8 cellular contexts compared by ENCODE assay signal in the genomic region with DNA sequence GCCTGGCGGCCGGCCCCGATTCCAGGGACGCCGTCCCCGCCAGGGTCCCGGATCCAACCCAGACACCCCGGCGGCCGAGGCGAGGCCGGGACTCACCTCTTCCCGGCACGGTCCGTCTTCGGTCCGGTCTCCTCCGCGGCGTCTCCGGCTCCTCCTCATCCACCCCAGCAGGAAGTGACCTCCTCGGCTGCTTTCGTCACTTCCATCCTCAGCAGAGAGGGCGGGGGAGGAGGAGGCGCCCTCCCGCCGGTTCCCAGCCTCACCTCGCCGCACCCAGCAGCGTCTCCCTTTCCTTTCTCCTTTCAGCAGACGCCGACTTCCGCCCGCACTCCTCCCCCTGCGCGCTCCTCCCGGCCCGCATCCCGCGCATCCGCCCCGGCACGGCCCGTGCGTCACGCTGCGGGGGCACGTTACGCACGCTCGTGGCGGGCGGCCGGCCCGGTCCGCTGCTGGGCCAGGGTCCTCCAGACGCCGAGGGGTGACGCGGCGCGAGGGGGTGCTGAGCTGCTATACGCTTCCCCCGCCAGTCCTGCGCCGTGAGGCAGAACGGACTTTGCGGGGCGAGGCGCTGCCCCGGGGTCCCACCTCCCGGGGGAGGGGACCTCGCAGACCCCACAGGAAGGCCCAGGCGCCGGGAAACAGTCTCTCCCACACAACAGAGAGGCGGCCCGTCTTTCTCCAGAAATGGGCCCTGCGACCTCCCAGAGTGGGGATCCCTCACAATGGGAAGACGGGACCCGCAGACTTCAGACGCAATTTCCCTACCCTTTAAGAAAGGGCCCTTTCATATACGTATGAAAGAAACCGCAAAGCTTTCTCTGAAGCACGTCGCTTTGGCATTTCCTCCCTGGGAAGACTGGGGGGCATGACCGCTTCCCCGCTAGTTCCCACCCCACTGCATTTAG. TPM values are rescaled to one million over a fixed set of nuclear protein-coding genes. Genes with fewer than 3 reads are reported as not detected.
A peak's percentile ranks its signal among the peaks of the same experiment; 100 is the strongest.
DNase-seq lines count a peak whose midpoint lies in the region; ATAC-seq and TF ChIP-seq lines count a peak whose summit lies in the region.

Gene ETV3 (minus strand): TSS at position 176 of the 905 bp plus-strand sequence. CDS start 2,043 bp downstream, outside the sequence.

- H3F3A ChIP-seq in MM.1S (ENCODE audit: insufficient read depth, low read length): peaks cover 55% of the 10 kb centered on the region

- peak within 1 kb of the TSS; percentile 96 for H2BK120ac ChIP-seq in H9 (ENCODE audit: low read depth, low read length, poor library complexity, severe bottlenecking)

- H3K27me3 Mint-ChIP-seq in H9 (ENCODE audit: low read depth): no peaks in the 10 kb centered on the region

- H4K8ac ChIP-seq in H9 (replicated peaks; ENCODE audit: insufficient read length, low read depth, low read length): no peak within 1 kb of the TSS

- H3K14ac ChIP-seq in H9 (ENCODE audit: insufficient read depth, low read length): peak within 1 kb of the TSS; percentile 91

- no peak within 1 kb of the TSS for H3K23ac ChIP-seq in H9 (ENCODE audit: insufficient read length, low read depth, low read length)

- in situ Hi-C loops in SK-MEL-5 (cut with HindIII; ENCODE audit: low pct_unique_long_range_greater_than_20kb, low sequenced_read_pairs): no loop called here

- H4K20me1 ChIP-seq in H9 (ENCODE audit: control insufficient read depth, insufficient read depth, insufficient read length) (no peaks in the 10 kb centered on the region), MM.1S (ENCODE audit: insufficient read depth, low read length) (0 out of 2 replicates have a peak, but pooled peaks cover 3% of the 10 kb centered on the region)

- H2AFZ ChIP-seq in H9 (ENCODE audit: low read length): no peak within 1 kb of the TSS
- peak within 1 kb of the TSS; percentile 34 for H2AFZ ChIP-seq in MM.1S (ENCODE audit: low read length)

- H3K56ac ChIP-seq in H9 (ENCODE audit: insufficient read length, low read depth, low read length): no peak within 1 kb of the TSS

- H3K4me3 ChIP-seq in MM.1S (ENCODE audit: low read length) (peak within 1 kb of the TSS; percentile 93), gastroesophageal sphincter (peak within 1 kb of the TSS; percentile 63 to 96)

- no peak within 1 kb of the TSS for H2BK5ac ChIP-seq in H9 (ENCODE audit: insufficient read length, low read length)

- peak; percentile 98 for ATAC-seq in gastroesophageal sphincter

- WGBS in H9 (ENCODE audit: extremely low coverage, insufficient read length, low lambda C conversion rate): no CpG with 5 or more reads among the region's 87 CpGs
- WGBS in gastroesophageal sphincter (ENCODE audit: low coverage in 1 of 2), 2 donors: 0 to 3% methylated on average over 5 to 6 of the region's 87 CpGs

- H3K4ac ChIP-seq in H9 (ENCODE audit: low read depth, low read length): peak within 1 kb of the TSS; percentile 19; the same call in 1 of the 2 replicates

- no peak within 1 kb of the TSS for H3T11ph ChIP-seq in H9 (ENCODE audit: low read length)

- H3K4me1 ChIP-seq in ES-I3 (ENCODE audit: insufficient read depth, low read length): peaks cover 20% of the 10 kb centered on the region; the same call in 1 of the 2 replicates
- H3K4me1 ChIP-seq in H9 (ENCODE audit: insufficient read depth, low read length): peaks cover 4% of the 10 kb centered on the region; the same call in 1 of the 2 replicates
- H3K4me1 ChIP-seq in MM.1S (ENCODE audit: low read length): peaks cover 42% of the 10 kb centered on the region
- H3K4me1 ChIP-seq in gastroesophageal sphincter: peaks cover 3 to 34% (median 11%) of the 10 kb centered on the region in 3 donors

- H3K79me2 ChIP-seq in H9 (ENCODE audit: insufficient read depth, low read length): peaks cover 10% of the 10 kb centered on the region; the same call in 1 of the 2 replicates
- peaks cover 43% of the 10 kb centered on the region for H3K79me2 ChIP-seq in MM.1S (ENCODE audit: low read length)

- peaks cover 10% of the 10 kb centered on the region for H3K79me1 ChIP-seq in H9 (ENCODE audit: insufficient read depth, low read depth, low read length, poor library complexity, severe bottlenecking)

- no peak within 1 kb of the TSS for H2BK12ac ChIP-seq in H9 (ENCODE audit: insufficient read length, low read depth, low read length)

- H4K5ac ChIP-seq in H9 (ENCODE audit: insufficient read length, low read depth, low read length): no peak within 1 kb of the TSS

- no peaks in the 10 kb centered on the region for H3K9me3 Mint-ChIP-seq in H9

- H3K4me1 Mint-ChIP-seq in H9: peaks cover 50 to 54% of the 10 kb centered on the region in 2 experiments

- peak; percentile 94 for DNase-seq in H9
- DNase-seq in MM.1S: peak; percentile 93
- DNase-seq in SK-MEL-5 (ENCODE audit: low read depth, low spot score): peak; percentile 94
- peak; percentile 87 for DNase-seq in activated naive CD4-positive, alpha-beta T cell treated with Interleukin-2 at 50 U/mL for 16 hours
- peak; percentile 60 for DNase-seq in non-pigmented ciliary epithelial cell (ENCODE audit: low read depth)
- peak; percentile 31 to 98 (median 82) for DNase-seq in substantia nigra (lab: John Stamatoyannopoulos, UW)

- H3K27ac Mint-ChIP-seq in H9: peak within 1 kb of the TSS; percentile 96 to 97 (median 96)

- no peak for TF ChIP-seq EP300 in gastroesophageal sphincter (IDR thresholded peaks at IDR 0.05)

- H2AK5ac ChIP-seq in H9 (ENCODE audit: insufficient read length, low read length): no peak within 1 kb of the TSS

- no peak for TF ChIP-seq CTCF in H9 (conservative IDR thresholded peaks at IDR 0.05)
- no peak for TF ChIP-seq CTCF in MM.1S (IDR thresholded peaks at IDR 0.05; ENCODE audit: low read length)
- TF ChIP-seq CTCF in gastroesophageal sphincter (IDR thresholded peaks at IDR 0.05): peak in 1 of 4 experiments; percentile 20

- H3K18ac ChIP-seq in H9 (ENCODE audit: insufficient read length, low read depth, low read length): peak within 1 kb of the TSS; percentile 83

- H3K4me2 ChIP-seq in H9 (ENCODE audit: insufficient read depth, insufficient read length, low read length) (peak within 1 kb of the TSS; percentile 91), MM.1S (ENCODE audit: low read depth, low read length) (peak within 1 kb of the TSS; percentile 89)

- H3K27ac ChIP-seq in H9 (ENCODE audit: insufficient read length, low read depth, low read length) (peak within 1 kb of the TSS; percentile 70), MM.1S (ENCODE audit: low read length) (peak within 1 kb of the TSS; percentile 79), gastroesophageal sphincter (peak within 1 kb of the TSS; percentile 91 to 98 (median 97)), substantia nigra (ENCODE audit: low read depth, low read length, poor library complexity, severe bottlenecking) (peak within 1 kb of the TSS; percentile 96)

- H3K9ac ChIP-seq in ES-I3 (ENCODE audit: low read depth, low read length) (peak within 1 kb of the TSS; percentile 65), H9 (ENCODE audit: extremely low read depth, insufficient read length, low read length) (peak within 1 kb of the TSS; percentile 60), MM.1S (ENCODE audit: low read length) (peak within 1 kb of the TSS; percentile 91)

- no peaks in the 10 kb centered on the region for H3K9me2 ChIP-seq in MM.1S (replicated peaks; ENCODE audit: insufficient read depth, low read length)

- H3K9me3 ChIP-seq in ES-I3 (ENCODE audit: control insufficient read depth, insufficient read depth, low read length): no peaks in the 10 kb centered on the region
- no peaks in the 10 kb centered on the region for H3K9me3 ChIP-seq in H9 (ENCODE audit: control insufficient read depth, low read depth, low read length)
- no peaks in the 10 kb centered on the region for H3K9me3 ChIP-seq in MM.1S (replicated peaks; ENCODE audit: insufficient read depth, low read length)
- H3K9me3 ChIP-seq in gastroesophageal sphincter: no peaks in the 10 kb centered on the region

- no peak within 1 kb of the TSS for H4K91ac ChIP-seq in H9 (ENCODE audit: insufficient read length, low read depth, low read length)

- peak within 1 kb of the TSS; percentile 94 to 95 for H3K4me3 Mint-ChIP-seq in H9

- peak; percentile 89 to 92 for TF ChIP-seq POLR2A in gastroesophageal sphincter (IDR thresholded peaks at IDR 0.05)

- no peak within 1 kb of the TSS for H2BK20ac ChIP-seq in H9 (ENCODE audit: low read depth, low read length, poor library complexity, severe bottlenecking)

- H3K36me3 Mint-ChIP-seq in H9 (ENCODE audit: insufficient read depth in 1 of 3, low read depth in 3 of 3): peaks cover 19 to 29% (median 28%) of the 10 kb centered on the region in 3 experiments; a peak in 6 of 7 replicates

- peaks cover 13% of the 10 kb centered on the region for H3K23me2 ChIP-seq in H9 (ENCODE audit: insufficient read length, low read depth, low read length, poor library complexity, severe bottlenecking)

- H3K27me3 ChIP-seq in H9 (ENCODE audit: insufficient read depth, low read length): peaks cover 3% of the 10 kb centered on the region; the same call in 1 of the 2 replicates
- H3K27me3 ChIP-seq in MM.1S (replicated peaks; ENCODE audit: insufficient read depth, low read length): peaks cover 8% of the 10 kb centered on the region; the same call in 1 of the 2 replicates
- H3K27me3 ChIP-seq in gastroesophageal sphincter: no peaks in the 10 kb centered on the region

- peaks cover 21% of the 10 kb centered on the region for H3K36me3 ChIP-seq in ES-I3 (ENCODE audit: insufficient read depth, low read length)
- peaks cover 11% of the 10 kb centered on the region for H3K36me3 ChIP-seq in MM.1S (replicated peaks; ENCODE audit: insufficient read depth, low read length)
- H3K36me3 ChIP-seq in gastroesophageal sphincter: peaks cover 0 to 26% of the 10 kb centered on the region in 2 donors

- H2BK15ac ChIP-seq in H9 (ENCODE audit: low read depth, low read length): no peak within 1 kb of the TSS; the same call in 1 of the 2 replicates

RNA-seq across cellular contexts. Expression of gene ETV3, which starts in this region (rescaled TPM):
- 36.3 and 36.4 TPM in 2 replicates for total RNA-seq in H9 (2021)
- total RNA-seq in SK-MEL-5 (2014; rRNA removed; shearing (Covaris generic)): 22.6 and 24.0 TPM in 2 replicates
- polyA plus RNA-seq in SK-MEL-5 (2015; cell fraction: cytosol; rRNA removed): 15.4 and 20.7 TPM in 2 replicates
- polyA plus RNA-seq in SK-MEL-5 (2015; cell fraction: nucleus; rRNA removed): 21.9 and 22.0 TPM in 2 replicates
- 10 to 100 TPM; 17.7 to 27.3 (median 20.5) TPM for total RNA-seq in gastroesophageal sphincter

Comparison
In these comparisons a context has a peak if more than half of its experiments do, and no peak if none do; other contexts are left out.
1. Peak in every context shown above with its lines: DNase-seq, ATAC-seq, H3K4me3 ChIP-seq and H3K27ac ChIP-seq.